ENCODE assay signal across 18 cellular contexts in the genomic region with DNA sequence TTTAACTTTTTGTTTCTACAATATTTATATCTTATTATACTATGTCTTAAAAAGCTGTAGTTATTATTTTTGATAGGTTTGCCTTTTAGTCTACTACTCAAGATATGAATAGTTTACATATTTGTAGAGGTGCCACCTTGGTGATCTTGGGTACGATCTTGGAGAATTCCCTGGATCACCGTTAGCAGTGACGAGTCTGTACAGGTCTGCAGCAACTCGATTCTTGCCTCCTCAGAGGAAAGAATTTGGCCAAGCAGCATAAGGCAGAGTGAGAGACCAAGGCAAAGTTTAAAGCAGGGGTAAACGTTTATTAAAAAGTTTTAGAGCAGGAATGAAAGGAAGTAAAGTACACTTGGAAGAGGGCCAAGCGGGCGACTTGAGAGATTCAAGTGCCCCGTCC.
"Had no signal": no experiment of that assay in that cellular context is flagged by ENCODE, and none has a peak within 500 bp of the region (broad histone marks: within the 10 kb centered on the region; RNA-seq: fewer than 3 reads in every experiment).

No MANE protein-coding gene starts in this region.

- H3K4me3 ChIP-seq: SJCRH30 had no signal

- ATAC-seq: Right ventricle myocardium inferior, SK-N-SH treated with all-trans-retinoic acid at 6 μM for 48 hours had no signal

- H3K4me1 ChIP-seq: SJCRH30 had no signal

- DNase-seq: Karpas-422, KG1, MM.1S, NCI-H1105, NCI-H1417 treated with DMSO at 0.1 percent for 48 hours, NCI-H146, NCI-H1694 treated with DMSO at 0.1 percent for 48 hours, NCI-H1930, NCI-H2081, NCI-H2107, NCI-H2227 treated with DMSO at 0.1 percent for 48 hours, NCI-H524, NCI-H69, NCI-H774, SHP77 treated with DMSO at 0.1 percent for 48 hours, SJCRH30 had no signal

- H3K27me3 ChIP-seq: SJCRH30 had no signal

- H3K9me3 ChIP-seq: SJCRH30 had no signal

- H3K27ac ChIP-seq: SJCRH30 had no signal

- H3K36me3 ChIP-seq: SJCRH30 had no signal
